Comparison of ENCODE assay signal across 23 cellular contexts in genomic region chr7:97580205-97580604, GRCh38.
DNase-seq lines count a peak whose midpoint lies in the region; ATAC-seq and TF ChIP-seq lines count a peak whose summit lies in the region.
"Had no signal": no experiment of that assay in that cellular context is flagged by ENCODE, and none has a peak within 500 bp of the region (broad histone marks: within the 10 kb centered on the region; RNA-seq: fewer than 3 reads in every experiment).

No MANE protein-coding gene starts in this region.

- POLR2A ChIA-PET in naive thymus-derived CD8-positive, alpha-beta T cell (lab: Charles Lee): no interaction called here

- H3K27ac ChIP-seq in SJCRH30: no peak overlapping the region
- no peak overlapping the region for H3K27ac ChIP-seq in mesendoderm (ENCODE audit: low read depth, low read length)
- H3K27ac ChIP-seq: C4-2B had no signal

- no peak overlapping the region for H3K27ac Mint-ChIP-seq in chondrocyte (ENCODE audit: unreplicated experiment)
- H3K27ac Mint-ChIP-seq in naive thymus-derived CD8-positive, alpha-beta T cell: no peak overlapping the region
- H3K27ac Mint-ChIP-seq: CD8-positive, alpha-beta memory T cell; HFFc6 had no signal

- H2BK120ac ChIP-seq in mesendoderm (ENCODE audit: low read depth, low read length): no peak overlapping the region

- ATAC-seq in naive thymus-derived CD8-positive, alpha-beta T cell: no peak
- ATAC-seq: SK-N-SH treated with all-trans-retinoic acid at 6 μM for 48 hours had no signal

- WGBS in mesendoderm (ENCODE audit: extremely low coverage, insufficient coverage, low lambda C conversion rate): no CpG with 5 or more reads among the region's 5 CpGs

- H3K4me1 ChIP-seq in SJCRH30: no peaks in the 10 kb centered on the region
- no peaks in the 10 kb centered on the region for H3K4me1 ChIP-seq in mesendoderm (ENCODE audit: control insufficient read depth, low read depth, low read length)

- H3K9me3 ChIP-seq in SJCRH30 (replicated peaks): no peaks in the 10 kb centered on the region
- H3K9me3 ChIP-seq: MG63 had no signal

- TF ChIP-seq CTCF in chondrocyte (IDR thresholded peaks at IDR 0.05): no peak

- H3K4me3 ChIP-seq in SJCRH30 (no peak overlapping the region), mesendoderm (ENCODE audit: low read length) (no peak overlapping the region)
- H3K4me3 ChIP-seq: MG63 had no signal

- no peaks in the 10 kb centered on the region for H3K4me1 Mint-ChIP-seq in chondrocyte (ENCODE audit: low read depth)
- H3K4me1 Mint-ChIP-seq in naive thymus-derived CD8-positive, alpha-beta T cell: no peaks in the 10 kb centered on the region
- H3K4me1 Mint-ChIP-seq: CD8-positive, alpha-beta memory T cell had no signal

- no peaks in the 10 kb centered on the region for H3K79me2 ChIP-seq in mesendoderm (ENCODE audit: control insufficient read depth, insufficient read depth, low read length)

- no peak overlapping the region for H4K5ac ChIP-seq in mesendoderm (ENCODE audit: low read length)

- H3K27me3 ChIP-seq in SJCRH30 (0 out of 2 replicates have a peak, but pooled peaks cover 3% of the 10 kb centered on the region), mesendoderm (ENCODE audit: insufficient read depth, low read length, poor library complexity) (no peaks in the 10 kb centered on the region)
- H3K27me3 ChIP-seq: MG63 had no signal

- peak; percentile 52 for DNase-seq in NCI-H82 (lab: John Stamatoyannopoulos, UW)
- no peak for DNase-seq in NCI-H82 treated with DMSO at 0.1 percent for 48 hours (lab: John Stamatoyannopoulos, UW; ENCODE audit: unreplicated experiment)
- DNase-seq in SJCRH30: peak; percentile 36
- DNase-seq in mesendoderm: peak; percentile 70
- no peak for DNase-seq in chondrocyte (ENCODE audit: low spot score)
- no peak for DNase-seq in naive thymus-derived CD8-positive, alpha-beta T cell
- DNase-seq in RKO (ENCODE audit: low spot score): no peak
- DNase-seq: AML-193; Calu3; CD8-positive, alpha-beta memory T cell; DMS153; HFFc6; Kasumi-1; MG63; NCI-H1048; NCI-H1436 treated with DMSO at 0.1 percent for 48 hours; NCI-H1930; NCI-H2171; NCI-H345; NCI-H524 treated with DMSO at 0.1 percent for 48 hours; SIG-M5 had no signal

- H2BK15ac ChIP-seq in mesendoderm (replicated peaks; ENCODE audit: low read depth): no peak overlapping the region

- H3K4ac ChIP-seq in mesendoderm (ENCODE audit: low read depth, low read length): no peak overlapping the region

- H3K56ac ChIP-seq in mesendoderm (ENCODE audit: low read length): no peak overlapping the region

- no peak overlapping the region for H3K23ac ChIP-seq in mesendoderm (ENCODE audit: low read length)

- H3K36me3 ChIP-seq in SJCRH30 (no peaks in the 10 kb centered on the region), mesendoderm (ENCODE audit: control insufficient read depth, insufficient read depth, low read length) (no peaks in the 10 kb centered on the region)
- H3K36me3 ChIP-seq: MG63 had no signal

- no peak overlapping the region for H3K4me3 Mint-ChIP-seq in chondrocyte (ENCODE audit: unreplicated experiment)
- no peak overlapping the region for H3K4me3 Mint-ChIP-seq in naive thymus-derived CD8-positive, alpha-beta T cell
- H3K4me3 Mint-ChIP-seq: CD8-positive, alpha-beta memory T cell; HFFc6 had no signal

- no peak overlapping the region for H4K8ac ChIP-seq in mesendoderm (ENCODE audit: low read depth, low read length)

- H3K9ac ChIP-seq in mesendoderm (ENCODE audit: low read length): no peak overlapping the region

- no peak overlapping the region for H3K4me2 ChIP-seq in mesendoderm (ENCODE audit: low read length)

- no peak overlapping the region for H3K18ac ChIP-seq in mesendoderm (ENCODE audit: low read length)

- H2AK5ac ChIP-seq in mesendoderm (ENCODE audit: low read length): no peak overlapping the region

- no peaks in the 10 kb centered on the region for H3K79me1 ChIP-seq in mesendoderm (ENCODE audit: low read length)

- peaks cover 6% of the 10 kb centered on the region for H3K9me3 Mint-ChIP-seq in chondrocyte (ENCODE audit: low read depth)
- H3K9me3 Mint-ChIP-seq in naive thymus-derived CD8-positive, alpha-beta T cell: peaks cover 0 to 25% (median 10%) of the 10 kb centered on the region in 9 donors

- H3K27me3 Mint-ChIP-seq in chondrocyte (ENCODE audit: low read depth): peaks cover 3% of the 10 kb centered on the region
- peaks cover 0 to 10% (median 0%) of the 10 kb centered on the region in 5 donors for H3K27me3 Mint-ChIP-seq in naive thymus-derived CD8-positive, alpha-beta T cell
- H3K27me3 Mint-ChIP-seq: CD8-positive, alpha-beta memory T cell had no signal

- no peak overlapping the region for H2BK5ac ChIP-seq in mesendoderm (ENCODE audit: low read length)

- H3K36me3 Mint-ChIP-seq in chondrocyte (ENCODE audit: low read depth): no peaks in the 10 kb centered on the region
- H3K36me3 Mint-ChIP-seq in naive thymus-derived CD8-positive, alpha-beta T cell: peaks cover 0 to 5% (median 0%) of the 10 kb centered on the region in 3 donors
- H3K36me3 Mint-ChIP-seq: CD8-positive, alpha-beta memory T cell had no signal

Comparison
In these comparisons a context has a peak if more than half of its experiments do, and no peak if none do; other contexts are left out.
1. DNase-seq: peak in NCI-H82 (single experiment), SJCRH30 (2 of 2) and mesendoderm (single experiment); none in NCI-H82 treated with DMSO at 0.1 percent for 48 hours (single experiment), chondrocyte (single experiment), naive thymus-derived CD8-positive, alpha-beta T cell (0 of 10) and RKO (single experiment).